19 cellular contexts compared by ENCODE assay signal in the genomic region with DNA sequence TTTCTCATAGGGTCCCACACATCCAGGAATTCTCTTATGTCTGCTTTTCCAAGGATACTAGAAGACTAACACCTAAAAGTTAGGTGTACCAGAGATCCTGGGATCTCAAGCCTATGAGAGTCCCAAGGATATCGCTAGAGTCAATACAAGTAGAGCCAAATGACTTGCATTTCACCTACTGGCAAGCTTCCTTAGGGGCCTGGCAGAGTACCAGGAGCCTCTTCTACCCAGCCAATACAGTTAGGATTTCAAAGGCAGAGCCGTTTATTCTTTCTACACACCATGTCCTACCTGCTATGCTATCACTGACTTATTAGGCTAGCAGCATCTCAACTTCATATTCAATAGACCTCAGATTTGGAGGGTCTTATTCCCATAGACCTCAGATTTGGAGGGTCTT. TPM values are rescaled to one million over a fixed set of nuclear protein-coding genes. Genes with fewer than 3 reads are reported as not detected.
A peak's percentile ranks its signal among the peaks of the same experiment; 100 is the strongest.
DNase-seq lines count a peak whose midpoint lies in the region; ATAC-seq and TF ChIP-seq lines count a peak whose summit lies in the region.
"Had no signal": no experiment of that assay in that cellular context is flagged by ENCODE, and none has a peak within 500 bp of the region (broad histone marks: within the 10 kb centered on the region; RNA-seq: fewer than 3 reads in every experiment).

No MANE protein-coding gene starts in this region.

- no peak for TF ChIP-seq CTCF in gastrocnemius medialis (IDR thresholded peaks at IDR 0.05 in 4 of 5, conservative IDR thresholded peaks at IDR 0.05 in 1 of 5)

- H3K27me3 ChIP-seq in gastrocnemius medialis = no peaks in the 10 kb centered on the region
- H3K27me3 ChIP-seq: BE2C; BLaER1 treated with 17β-estradiol and CSF1 and Interleukin-3, amounts not matched to agents 10 nM and 100 nM had no signal

- ATAC-seq in Right ventricle myocardium superior (ENCODE audit: poor library complexity) (peak; percentile 41), Right ventricle myocardium inferior (no peak), gastrocnemius medialis (peak; percentile 82 to 88), GM19395 (IDR thresholded peaks at IDR 0.05; ENCODE audit: unreplicated experiment) (no peak)
- ATAC-seq: A549 had no signal

- intact Hi-C loops in Right ventricle myocardium superior (cut with DNase I) = no loop called here
- intact Hi-C loops in Right ventricle myocardium inferior (cut with DNase I) = no loop called here
- intact Hi-C loops in gastrocnemius medialis (cut with DNase I; ENCODE audit: low total_unique reads) = no loop called here

- H3K36me3 ChIP-seq in gastrocnemius medialis = no peaks in the 10 kb centered on the region
- H3K36me3 ChIP-seq: BE2C; BLaER1 treated with 17β-estradiol and CSF1 and Interleukin-3, amounts not matched to agents 10 nM and 100 nM had no signal

- no peak overlapping the region for H3K4me3 ChIP-seq in gastrocnemius medialis
- H3K4me3 ChIP-seq: A549; BLaER1 treated with 17β-estradiol and CSF1 and Interleukin-3, amounts not matched to agents 10 nM and 100 nM; GM23248 had no signal

- peaks cover 11 to 23% of the 10 kb centered on the region in 2 donors for H3K4me1 ChIP-seq in gastrocnemius medialis
- H3K4me1 ChIP-seq: A549, BE2C had no signal

- DNase-seq in Right ventricle myocardium superior (no peak), Right ventricle myocardium inferior (ENCODE audit: missing footprints) (no peak), cerebellar cortex (ENCODE audit: low spot score) (peak; percentile 40), gastrocnemius medialis (peak; percentile 24 to 67), SIG-M5 treated with dmso at 0.1 percent for 504 hours (lab: John Stamatoyannopoulos, UW; ENCODE audit: unreplicated experiment) (no peak)
- DNase-seq: 8988T; ACHN; AML-193; BE2C; CD4-positive, alpha-beta T cell; CD8-positive, alpha-beta memory T cell; DMS53; DMS79 treated with DMSO at 0.1 percent for 48 hours; GM23248; H7; HCEC 1CT had no signal

- in situ Hi-C loops in gastrocnemius medialis (cut with MboI; ENCODE audit: low sequenced_read_pairs in 4 of 4) = no loop called here

- no peak overlapping the region for H3K27ac ChIP-seq in gastrocnemius medialis
- H3K27ac ChIP-seq: A549; BLaER1 treated with 17β-estradiol and CSF1 and Interleukin-3, amounts not matched to agents 10 nM and 100 nM; GM23248 had no signal

- no peak for TF ChIP-seq POLR2A in gastrocnemius medialis (IDR thresholded peaks at IDR 0.05)

- H3K9me3 ChIP-seq in gastrocnemius medialis = no peaks in the 10 kb centered on the region
- H3K9me3 ChIP-seq: A549, BE2C had no signal

RNA-seq across cellular contexts. Expression of gene UNC5B, which starts 53.5 kb away (rescaled TPM):
- 12.2 TPM for total RNA-seq in Right ventricle myocardium superior
- total RNA-seq in Right ventricle myocardium inferior = 13.1 TPM
- 1 to 10 TPM in 2 of 4 donors, under 1 TPM in 2; 0.65 to 1.2 (median 0.90) TPM for total RNA-seq in gastrocnemius medialis

Comparison
In these comparisons a context has a peak if more than half of its experiments do, and no peak if none do; other contexts are left out.
1. ATAC-seq: peak in Right ventricle myocardium superior (single experiment) and gastrocnemius medialis (2 of 2); none in Right ventricle myocardium inferior (single experiment) and GM19395 (single experiment).
2. DNase-seq: peak in cerebellar cortex (single experiment) and gastrocnemius medialis (2 of 2); none in Right ventricle myocardium superior (single experiment), Right ventricle myocardium inferior (single experiment) and SIG-M5 treated with dmso at 0.1 percent for 504 hours (single experiment).